1 cellular context compared by ENCODE assay signal in the genomic region with DNA sequence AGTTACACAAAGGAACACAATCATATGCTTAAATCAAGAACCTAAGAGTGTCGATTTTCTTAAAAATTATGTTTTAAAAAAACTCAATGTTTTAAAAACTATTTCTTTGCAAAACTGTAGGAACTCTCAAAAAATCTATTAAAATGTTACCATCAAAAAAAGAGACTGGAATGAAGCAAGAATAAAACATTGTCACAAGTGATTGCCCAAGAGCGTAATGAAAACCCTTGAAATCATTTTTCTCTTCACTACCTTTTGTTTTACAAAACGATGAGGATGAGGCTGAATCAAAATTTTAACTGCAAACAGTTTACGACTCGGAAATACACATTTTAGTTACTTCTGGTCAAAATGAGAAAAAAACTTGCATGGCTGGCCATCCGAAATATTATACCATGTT.
TF ChIP-seq lines count a peak whose summit lies in the region.

No MANE protein-coding gene starts in this region.

TF ChIP-seq in K562, 482 proteins besides CTCF, POLR2A, EP300 and RAD21:
- TF ChIP-seq ELK3 (CRISPR knock-in tag; IDR thresholded peaks at IDR 0.05) (no peak), NONO (IDR thresholded peaks at IDR 0.05; ENCODE audit: low read depth in 2 of 2, low read length in 1 of 2) (0 out of 4 replicates have a peak, but pooled peaks of 1 of the 2 experiments have one; percentile 7), ZNF175 (CRISPR knock-in tag; IDR thresholded peaks at IDR 0.05; ENCODE audit: low read depth) (no peak), CEBPG (CRISPR knock-in tag; IDR thresholded peaks at IDR 0.05) (no peak), CEBPG (tag; conservative IDR thresholded peaks at IDR 0.05 in 1 of 2, IDR thresholded peaks at IDR 0.05 in 1 of 2) (peak; percentile 40 to 70; a peak in 2 of 4 replicates), BRD4 (IDR thresholded peaks at IDR 0.05) (peak; percentile 19; the same call in 1 of the 2 replicates), MTA3 (IDR thresholded peaks at IDR 0.05; ENCODE audit: borderline replicate concordance) (no peak), CEBPB (tag; IDR thresholded peaks at IDR 0.05) (peak; percentile 24; the same call in 1 of the 2 replicates)
- TF ChIP-seq, protein P1, sequence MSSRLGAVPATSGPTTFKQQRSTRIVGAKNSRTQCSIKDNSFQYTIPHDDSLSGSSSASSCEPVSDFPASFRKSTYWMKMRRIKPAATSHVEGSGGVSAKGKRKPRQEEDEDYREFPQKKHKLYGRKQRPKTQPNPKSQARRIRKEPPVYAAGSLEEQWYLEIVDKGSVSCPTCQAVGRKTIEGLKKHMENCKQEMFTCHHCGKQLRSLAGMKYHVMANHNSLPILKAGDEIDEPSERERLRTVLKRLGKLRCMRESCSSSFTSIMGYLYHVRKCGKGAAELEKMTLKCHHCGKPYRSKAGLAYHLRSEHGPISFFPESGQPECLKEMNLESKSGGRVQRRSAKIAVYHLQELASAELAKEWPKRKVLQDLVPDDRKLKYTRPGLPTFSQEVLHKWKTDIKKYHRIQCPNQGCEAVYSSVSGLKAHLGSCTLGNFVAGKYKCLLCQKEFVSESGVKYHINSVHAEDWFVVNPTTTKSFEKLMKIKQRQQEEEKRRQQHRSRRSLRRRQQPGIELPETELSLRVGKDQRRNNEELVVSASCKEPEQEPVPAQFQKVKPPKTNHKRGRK (tag; IDR thresholded peaks at IDR 0.05) = 0 out of 2 replicates have a peak, but pooled peaks have one; percentile 14
